Comparison of ENCODE assay signal across 16 cellular contexts in genomic region chr18:34225218-34225553, GRCh38. TPM values are rescaled to one million over a fixed set of nuclear protein-coding genes. Genes with fewer than 3 reads are reported as not detected.
DNase-seq lines count a peak whose midpoint lies in the region; ATAC-seq, FAIRE-seq and TF ChIP-seq lines count a peak whose summit lies in the region.
"Had no signal": no experiment of that assay in that cellular context is flagged by ENCODE, and none has a peak within 500 bp of the region (broad histone marks: within the 10 kb centered on the region; RNA-seq: fewer than 3 reads in every experiment).

No MANE protein-coding gene starts in this region.

- H2AK5ac ChIP-seq in H9 (ENCODE audit: insufficient read length, low read length): no peak overlapping the region

- H4K5ac ChIP-seq in H9 (ENCODE audit: insufficient read length, low read depth, low read length): no peak overlapping the region

- peak overlapping the region; percentile 40 for H3K18ac ChIP-seq in H9 (ENCODE audit: insufficient read length, low read depth, low read length)

- no peak overlapping the region for H2BK20ac ChIP-seq in H9 (ENCODE audit: low read depth, low read length, poor library complexity, severe bottlenecking)

- peak overlapping the region; percentile 54 to 69 for H3K4me3 ChIP-seq in ascending aorta
- H3K4me3 ChIP-seq in hepatocyte: no peak overlapping the region
- peak overlapping the region; percentile 52 for H3K4me3 ChIP-seq in skeletal muscle cell (ENCODE audit: low read depth, low read length)

- WGBS in H9 (ENCODE audit: extremely low coverage, insufficient read length, low lambda C conversion rate): no CpG with 5 or more reads among the region's 3 CpGs
- 35% methylated on average over 3 of the region's 3 CpGs for WGBS in hepatocyte (ENCODE audit: low lambda C conversion rate, missing lambda C conversion rate)

- peaks cover 45% of the 10 kb centered on the region for H3K27me3 Mint-ChIP-seq in H9 (ENCODE audit: low read depth)

- H3K23me2 ChIP-seq in H9 (ENCODE audit: insufficient read length, low read depth, low read length, poor library complexity, severe bottlenecking): peaks cover 25% of the 10 kb centered on the region

- peaks cover 17 to 22% of the 10 kb centered on the region in 2 experiments for H3K4me1 Mint-ChIP-seq in H9

- H3K79me2 ChIP-seq in H9 (ENCODE audit: insufficient read depth, low read length) (no peaks in the 10 kb centered on the region), hepatocyte (no peaks in the 10 kb centered on the region)

- intact Hi-C loops in ascending aorta (cut with DNase I): loop anchor here (10.0 kb wide), 1 partner anchor 560 kb away; no protein-coding TSS in a partner anchor

- H4K8ac ChIP-seq in H9 (replicated peaks; ENCODE audit: insufficient read length, low read depth, low read length): no peak overlapping the region

- H2AFZ ChIP-seq in H9 (ENCODE audit: low read length) (no peak overlapping the region), hepatocyte (peak overlapping the region; percentile 90)

- no peak overlapping the region for H2BK5ac ChIP-seq in H9 (ENCODE audit: insufficient read length, low read length)

- no peak overlapping the region for H3K23ac ChIP-seq in H9 (ENCODE audit: insufficient read length, low read depth, low read length)

- TF ChIP-seq CTCF in H9 (conservative IDR thresholded peaks at IDR 0.05) (no peak), ascending aorta (IDR thresholded peaks at IDR 0.05) (no peak), hepatocyte (IDR thresholded peaks at IDR 0.05; ENCODE audit: poor library complexity) (no peak)

- ATAC-seq in HG02870 (IDR thresholded peaks at IDR 0.05; ENCODE audit: unreplicated experiment): no peak
- ATAC-seq: activated naive CD4-positive, alpha-beta T cell treated with anti-CD3 and anti-CD28 coated beads, Interleukin-2, amount 50 U/mL, for 72 hours; CD8-positive, alpha-beta T cell had no signal

- H3K36me3 ChIP-seq in ascending aorta (no peaks in the 10 kb centered on the region), hepatocyte (replicated peaks; ENCODE audit: insufficient read depth, low read depth) (no peaks in the 10 kb centered on the region)
- H3K36me3 ChIP-seq: HAP-1 had no signal

- H3K56ac ChIP-seq in H9 (ENCODE audit: insufficient read length, low read depth, low read length): no peak overlapping the region

- H4K91ac ChIP-seq in H9 (ENCODE audit: insufficient read length, low read depth, low read length): no peak overlapping the region

- no peak for FAIRE-seq in RCC 7860 (lab: Jason Lieb, UNC)
- FAIRE-seq: G401.6 had no signal

- no peaks in the 10 kb centered on the region for H3K4me1 ChIP-seq in H9 (ENCODE audit: insufficient read depth, low read length)
- peaks cover 3% of the 10 kb centered on the region in 2 donors for H3K4me1 ChIP-seq in ascending aorta
- peaks cover 20% of the 10 kb centered on the region for H3K4me1 ChIP-seq in hepatocyte (ENCODE audit: insufficient read depth)
- H3K4me1 ChIP-seq: HAP-1 had no signal

- H3K4me2 ChIP-seq in H9 (ENCODE audit: insufficient read depth, insufficient read length, low read length): peak overlapping the region; percentile 38
- H3K4me2 ChIP-seq in hepatocyte: peak overlapping the region; percentile 99

- H3K27me3 ChIP-seq in H9 (ENCODE audit: insufficient read depth, low read length): peaks cover 13% of the 10 kb centered on the region
- H3K27me3 ChIP-seq in ascending aorta: no peaks in the 10 kb centered on the region
- H3K27me3 ChIP-seq in hepatocyte: peaks cover 63% of the 10 kb centered on the region

- peak overlapping the region in 1 of 3 experiments; percentile 72; a peak in 1 of 7 replicates for H3K27ac Mint-ChIP-seq in H9
- H3K27ac Mint-ChIP-seq: activated naive CD4-positive, alpha-beta T cell treated with anti-CD3 and anti-CD28 coated beads, Interleukin-2, amount 50 U/mL, for 72 hours; CD8-positive, alpha-beta T cell had no signal

- H2BK12ac ChIP-seq in H9 (ENCODE audit: insufficient read length, low read depth, low read length): no peak overlapping the region

- H3K4ac ChIP-seq in H9 (ENCODE audit: low read depth, low read length): no peak overlapping the region

- H3K36me3 Mint-ChIP-seq in H9 (ENCODE audit: insufficient read depth in 1 of 3, low read depth in 3 of 3): no peaks in the 10 kb centered on the region; a peak in 1 of 7 replicates
- H3K36me3 Mint-ChIP-seq: CD8-positive, alpha-beta T cell had no signal

- H3T11ph ChIP-seq in H9 (ENCODE audit: low read length): no peak overlapping the region

- no peak overlapping the region for H3K14ac ChIP-seq in H9 (ENCODE audit: insufficient read depth, low read length)

- H3K79me1 ChIP-seq in H9 (ENCODE audit: insufficient read depth, low read depth, low read length, poor library complexity, severe bottlenecking): no peaks in the 10 kb centered on the region

- no peaks in the 10 kb centered on the region for H3K9me2 ChIP-seq in hepatocyte (replicated peaks; ENCODE audit: insufficient read depth)

- no peak overlapping the region for H3K9ac ChIP-seq in H9 (ENCODE audit: extremely low read depth, insufficient read length, low read length)

- no peak overlapping the region for H2BK15ac ChIP-seq in H9 (ENCODE audit: low read depth, low read length)

- H3K4me3 Mint-ChIP-seq in H9: peak overlapping the region; percentile 67 to 90
- H3K4me3 Mint-ChIP-seq: CD8-positive, alpha-beta T cell had no signal

- H2BK120ac ChIP-seq in H9 (ENCODE audit: low read depth, low read length, poor library complexity, severe bottlenecking): no peak overlapping the region

- no peak for DNase-seq in H9
- no peak for DNase-seq in ascending aorta (ENCODE audit: low spot score in 2 of 2)
- no peak for DNase-seq in hepatocyte (ENCODE audit: low spot score)
- no peak for DNase-seq in skeletal muscle cell (ENCODE audit: low read depth)
- DNase-seq in COR-L47 (lab: John Stamatoyannopoulos, UW): no peak
- no peak for DNase-seq in RCC 7860 (ENCODE audit: low spot score)
- DNase-seq: CD8-positive, alpha-beta T cell; cortex of kidney; stimulated activated CD4-positive, alpha-beta T cell treated with anti-CD3 and anti-CD28 coated beads, Interleukin-4, amount 100 ng/mL, for 4 hours; stimulated activated naive CD4-positive, alpha-beta T cell had no signal

- no peaks in the 10 kb centered on the region for H4K20me1 ChIP-seq in H9 (ENCODE audit: control insufficient read depth, insufficient read depth, insufficient read length)
- H4K20me1 ChIP-seq in hepatocyte (ENCODE audit: insufficient read depth, poor library complexity, severe bottlenecking): no peaks in the 10 kb centered on the region

- H3K9me3 Mint-ChIP-seq in H9: no peaks in the 10 kb centered on the region

- H3K9me3 ChIP-seq in H9 (ENCODE audit: control insufficient read depth, low read depth, low read length) (no peaks in the 10 kb centered on the region), ascending aorta (no peaks in the 10 kb centered on the region), hepatocyte (ENCODE audit: low read depth) (no peaks in the 10 kb centered on the region)
- H3K9me3 ChIP-seq: HAP-1 had no signal

- H3K27ac ChIP-seq in H9 (ENCODE audit: insufficient read length, low read depth, low read length) (no peak overlapping the region), ascending aorta (no peak overlapping the region), hepatocyte (no peak overlapping the region)

RNA-seq across cellular contexts. Expression of gene NOL4, which starts 0.5 kb away (rescaled TPM):
- total RNA-seq in H9 (2021): 0.74 and 0.81 TPM in 2 replicates
- not detected for total RNA-seq in ascending aorta
- total RNA-seq in hepatocyte: 1.3 and 2.0 TPM in 2 replicates
- polyA plus RNA-seq in hepatocyte: 0.66 and 2.3 TPM in 2 replicates
- total RNA-seq: activated naive CD4-positive, alpha-beta T cell treated with anti-CD3 and anti-CD28 coated beads, Interleukin-2, amount 50 U/mL, for 72 hours; CD8-positive, alpha-beta T cell; M059J; mononuclear cell had no signal
